In genomic region chr10:126565456-126565855, GRCh38 we compare ENCODE assay signal across 28 cellular contexts.
A peak's percentile ranks its signal among the peaks of the same experiment; 100 is the strongest.
DNase-seq lines count a peak whose midpoint lies in the region; ATAC-seq and TF ChIP-seq lines count a peak whose summit lies in the region.
"Had no signal": no experiment of that assay in that cellular context is flagged by ENCODE, and none has a peak within 500 bp of the region (broad histone marks: within the 10 kb centered on the region; RNA-seq: fewer than 3 reads in every experiment).

No MANE protein-coding gene starts in this region.

- TF ChIP-seq CTCF in choroid plexus epithelial cell (conservative IDR thresholded peaks at IDR 0.05; ENCODE audit: low read depth, low read length) (peak; percentile 22), upper lobe of right lung (IDR thresholded peaks at IDR 0.05) (no peak)

- H3K4me3 ChIP-seq in choroid plexus epithelial cell (ENCODE audit: low read depth, low read length) (no peak overlapping the region), upper lobe of right lung (no peak overlapping the region)
- H3K4me3 ChIP-seq: esophagus squamous epithelium, prostate gland, skin epidermis, transverse colon had no signal

- ATAC-seq in upper lobe of right lung (no peak), HG02610 (IDR thresholded peaks at IDR 0.05; ENCODE audit: unreplicated experiment) (no peak)
- ATAC-seq: activated T-cell treated with anti-CD3 and anti-CD28 coated beads, Interleukin-2, amount 50 U/mL, for 72 hours; left cardiac atrium; stimulated activated naive CD8-positive, alpha-beta T cell treated with anti-CD3 and anti-CD28 coated beads, Interleukin-15, Interleukin-2, amounts not matched to agents 100 U/mL and 50 U/mL, for 24 hours had no signal

- H3K27ac ChIP-seq in substantia nigra (ENCODE audit: low read depth, low read length, poor library complexity, severe bottlenecking) (peak overlapping the region; percentile 70), upper lobe of right lung (no peak overlapping the region)
- H3K27ac ChIP-seq: esophagus squamous epithelium, HL-60, prostate gland, skin epidermis, transverse colon had no signal

- intact Hi-C loops in upper lobe of right lung (cut with DNase I) = no loop called here

- in situ Hi-C loops in G401 (cut with HindIII; ENCODE audit: low sequenced_read_pairs) = no loop called here

- H3K4me1 ChIP-seq in upper lobe of right lung = no peaks in the 10 kb centered on the region
- H3K4me1 ChIP-seq: transverse colon had no signal

- no peaks in the 10 kb centered on the region for H3K9me3 ChIP-seq in upper lobe of right lung
- H3K9me3 ChIP-seq: esophagus squamous epithelium, prostate gland, transverse colon had no signal

- no peaks in the 10 kb centered on the region for H3K36me3 ChIP-seq in upper lobe of right lung
- H3K36me3 ChIP-seq: esophagus squamous epithelium, prostate gland, transverse colon had no signal

- no peaks in the 10 kb centered on the region for H3K27me3 ChIP-seq in upper lobe of right lung
- H3K27me3 ChIP-seq: esophagus squamous epithelium, transverse colon had no signal

- DNase-seq in SKM-1 treated with dmso at 0.1 percent for 144 hours (lab: John Stamatoyannopoulos, UW; ENCODE audit: unreplicated experiment) = peak; percentile 4
- no peak for DNase-seq in SKM-1 (lab: John Stamatoyannopoulos, UW; ENCODE audit: unreplicated experiment)
- peak; percentile 43 for DNase-seq in NCI-H510A (lab: John Stamatoyannopoulos, UW)
- peak; percentile 59 for DNase-seq in choroid plexus epithelial cell (ENCODE audit: low read depth)
- no peak for DNase-seq in substantia nigra (lab: John Stamatoyannopoulos, UW)
- DNase-seq in upper lobe of right lung = no peak
- no peak for DNase-seq in G401 (ENCODE audit: low spot score)
- DNase-seq: activated B cell treated with CpG ODN at 0.5 μM for 24 hours; activated naive CD4-positive, alpha-beta T cell treated with anti-CD3 and anti-CD28 coated beads, Interleukin-2, amount 10 ng/mL, durations not matched to agents 7 days and 5 days; activated T-cell treated with anti-CD3 and anti-CD28 coated beads, Interleukin-2, amount 50 U/mL, for 72 hours; anterior cingulate cortex; CD4-positive, alpha-beta memory T cell; effector CD8-positive, alpha-beta T cell; esophagus squamous epithelium; glutamatergic neuron; GOT3; left cardiac atrium; midbrain; NCI-H187; NCI-H526; nephron progenitor cell; stimulated activated CD4-positive, alpha-beta T cell treated with anti-CD3 and anti-CD28 coated beads, Interleukin-2, amount 100 ng/mL, for 48 hours; stimulated activated naive CD8-positive, alpha-beta T cell treated with anti-CD3 and anti-CD28 coated beads, Interleukin-15, Interleukin-2, amounts not matched to agents 100 U/mL and 50 U/mL, for 24 hours; transverse colon had no signal

Comparison
In these comparisons a context has a peak if more than half of its experiments do, and no peak if none do; other contexts are left out.
1. DNase-seq: peak in SKM-1 treated with dmso at 0.1 percent for 144 hours (single experiment), NCI-H510A (single experiment) and choroid plexus epithelial cell (single experiment); none in SKM-1 (single experiment), substantia nigra (0 of 49), upper lobe of right lung (single experiment) and G401 (single experiment).